ENCODE assay signal across 1 cellular context in the genomic region with DNA sequence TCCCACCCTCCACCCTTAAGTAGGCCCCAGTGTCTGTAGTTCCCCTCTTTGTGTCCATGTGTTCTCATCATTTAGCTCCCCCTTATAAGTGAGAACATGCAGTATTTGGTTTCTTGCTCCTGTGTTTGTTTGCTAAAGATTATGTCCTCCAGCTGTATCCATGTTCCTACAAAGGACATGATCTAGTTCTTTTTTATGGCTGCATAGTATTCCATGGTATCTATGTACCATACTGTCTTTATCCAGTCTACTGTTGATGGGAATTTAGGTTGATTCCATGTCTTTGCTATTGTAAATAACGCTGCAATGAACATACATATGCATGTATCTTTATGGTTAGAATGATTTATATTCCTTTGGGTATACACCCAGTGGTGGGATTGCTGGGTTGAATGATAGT.
TF ChIP-seq lines count a peak whose summit lies in the region.

No MANE protein-coding gene starts in this region.

TF ChIP-seq in K562, 482 proteins besides CTCF, POLR2A, EP300 and RAD21:
- TF ChIP-seq ZNF146 (CRISPR knock-in tag; IDR thresholded peaks at IDR 0.05; ENCODE audit: unreplicated experiment) (peak; percentile 43), RNF219 (CRISPR knock-in tag; IDR thresholded peaks at IDR 0.05) (no peak), CBFB (CRISPR knock-in tag; IDR thresholded peaks at IDR 0.05) (no peak), ZBTB1 (CRISPR knock-in tag; IDR thresholded peaks at IDR 0.05; ENCODE audit: borderline replicate concordance, low read depth) (no peak), HNRNPUL1 (IDR thresholded peaks at IDR 0.05; ENCODE audit: low read length) (no peak)
